In the genomic region with DNA sequence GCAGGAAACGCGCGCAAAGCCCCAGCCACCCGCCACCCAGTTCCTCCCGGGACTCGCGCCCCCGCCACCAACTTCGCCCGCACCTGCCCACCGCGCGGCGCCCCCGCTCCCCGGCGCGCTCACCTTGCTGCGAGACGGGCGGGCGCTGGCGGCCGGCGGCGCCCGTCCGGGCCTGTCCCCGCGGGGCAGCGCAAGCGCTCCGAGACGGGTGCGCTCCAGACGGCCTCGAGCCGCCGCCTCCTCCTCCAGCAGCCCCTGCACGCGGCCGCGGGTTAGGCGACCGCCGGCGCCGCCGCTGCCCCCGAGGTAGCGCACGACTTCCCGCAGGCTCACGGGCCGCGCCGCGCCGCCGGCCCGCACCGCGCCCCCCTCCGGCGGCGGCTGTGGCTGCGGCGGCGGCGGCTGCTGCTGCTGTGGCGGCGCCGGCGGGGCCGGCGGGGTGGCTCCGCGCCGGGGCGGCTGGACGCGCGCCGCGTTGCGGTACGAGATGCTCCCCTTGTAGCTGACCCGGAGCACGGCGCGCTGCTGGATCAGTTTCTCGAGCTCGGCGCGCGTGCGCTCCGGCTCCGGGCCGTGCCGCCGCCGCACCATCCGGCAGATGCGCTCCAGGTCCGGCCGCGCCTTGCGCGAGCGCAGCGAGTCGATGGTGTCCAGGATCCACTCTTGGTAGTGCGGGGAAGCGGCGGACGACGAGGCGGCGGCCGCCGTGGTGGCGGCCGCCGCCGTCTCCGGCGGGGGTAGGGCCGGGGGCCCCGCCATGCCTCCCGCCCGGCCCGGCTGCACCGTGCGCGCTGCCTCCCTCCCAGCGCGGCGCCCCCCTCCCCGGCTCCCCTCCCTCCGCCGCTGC, we compare ENCODE assay signal across 8 cellular contexts. TPM values are rescaled to one million over a fixed set of nuclear protein-coding genes. Genes with fewer than 3 reads are reported as not detected.
DNase-seq lines count a peak whose midpoint lies in the region; ATAC-seq and TF ChIP-seq lines count a peak whose summit lies in the region.

No MANE protein-coding gene starts in this region.

- H3K4me3 ChIP-seq in NB4 (ENCODE audit: low read depth, low read length), result peak overlapping the region; percentile 53
- H3K4me3 ChIP-seq in esophagus (ENCODE audit: low read depth in 1 of 2, low read length in 2 of 2), result peak overlapping the region; percentile 67 to 74
- peak overlapping the region; percentile 36 to 99 (median 86) for H3K4me3 ChIP-seq in upper lobe of left lung

- H3K9me3 ChIP-seq in esophagus (ENCODE audit: control insufficient read depth in 2 of 2, insufficient read depth in 1 of 2, low read depth in 1 of 2, low read length in 1 of 2) (peaks cover 0 to 5% of the 10 kb centered on the region in 2 donors), upper lobe of left lung (peaks cover 0 to 8% (median 2%) of the 10 kb centered on the region in 4 donors)

- H3K4me3 Mint-ChIP-seq in naive B cell, result peak overlapping the region; percentile 81 to 99 (median 89)

- H3K4me1 ChIP-seq in esophagus (ENCODE audit: control insufficient read depth in 2 of 2, insufficient read depth in 2 of 2, low read length in 1 of 2) (no peaks in the 10 kb centered on the region), upper lobe of left lung (peaks cover 3 to 24% (median 17%) of the 10 kb centered on the region in 4 donors)

- H3K27me3 ChIP-seq in esophagus (ENCODE audit: control insufficient read depth in 1 of 2, insufficient read depth in 2 of 2, low read length in 2 of 2) (no peaks in the 10 kb centered on the region), upper lobe of left lung (no peaks in the 10 kb centered on the region)

- H3K27me3 Mint-ChIP-seq in naive B cell, result no peaks in the 10 kb centered on the region

- peaks cover 0 to 9% (median 4%) of the 10 kb centered on the region in 7 donors for H3K9me3 Mint-ChIP-seq in naive B cell

- H3K36me3 Mint-ChIP-seq in naive B cell, result peaks cover 7 to 8% of the 10 kb centered on the region in 2 donors

- H3K27ac ChIP-seq in esophagus (ENCODE audit: low read depth in 2 of 2, low read length in 1 of 2) (peak overlapping the region; percentile 79 to 82), upper lobe of left lung (peak overlapping the region in 3 of 4 donors; percentile 89 to 92 (median 91))

- H3K4me1 Mint-ChIP-seq in naive B cell, result peaks cover 14 to 20% (median 18%) of the 10 kb centered on the region in 3 donors

- WGBS in esophagus, 2 donors, result 1% methylated on average over 54 to 142 of the region's 142 CpGs
- 0% methylated on average over 7 to 17 of the region's 142 CpGs for WGBS in upper lobe of left lung, 2 donors

- no peak for TF ChIP-seq POLR2A in NB4 (IDR thresholded peaks at IDR 0.05; ENCODE audit: extremely low read depth, insufficient read length)
- TF ChIP-seq POLR2A in upper lobe of left lung (IDR thresholded peaks at IDR 0.05), result no peak

- H3K36me3 ChIP-seq in esophagus (ENCODE audit: control insufficient read depth in 2 of 2, insufficient read depth in 2 of 2, low read length in 1 of 2) (peaks cover 0 to 13% of the 10 kb centered on the region in 2 donors), upper lobe of left lung (peaks cover 0 to 18% (median 12%) of the 10 kb centered on the region in 4 donors)

- ATAC-seq in naive B cell (ENCODE audit: low read depth in 2 of 2), result peak; percentile 8 to 15
- ATAC-seq in upper lobe of left lung (ENCODE audit: low FRiP score in 2 of 2), result peak in 1 of 2 donors; percentile 7

- H3K27ac Mint-ChIP-seq in naive B cell, result peak overlapping the region in 4 of 6 donors; percentile 77 to 96 (median 84)

- TF ChIP-seq CTCF in NB4 (IDR thresholded peaks at IDR 0.05; ENCODE audit: low read depth, low read length) (no peak), upper lobe of left lung (IDR thresholded peaks at IDR 0.05) (peak in 5 of 6 experiments; percentile 28 to 51 (median 44))

- DNase-seq in AG20443 (ENCODE audit: low spot score) (peak; percentile 68), GM19238 (ENCODE audit: insufficient read length, low spot score) (peak; percentile 69), NB4 (ENCODE audit: low read depth) (peak; percentile 71), activated T-cell treated with anti-CD3 and anti-CD28 coated beads for 24 hours (ENCODE audit: low read depth) (peak; percentile 20), naive B cell (peak; percentile 46), upper lobe of left lung (peak in 1 of 2 donors; percentile 92), NCI-H187 (lab: John Stamatoyannopoulos, UW) (no peak)

- no peak for TF ChIP-seq EP300 in upper lobe of left lung (IDR thresholded peaks at IDR 0.05)

RNA-seq across cellular contexts. Expression of gene SAMD1, which starts 0.7 kb away (rescaled TPM):
- polyA plus RNA-seq in esophagus (10 to 100 TPM; 27.6 to 28.4 TPM), naive B cell (ENCODE audit: low read depth in 6 of 6) (1 to 10 TPM in 5 of 6 donors, under 1 TPM in 1; 0.52 to 2.1 (median 1.2) TPM)
- 10 to 100 TPM; 17.8 to 62.8 (median 37.0) TPM for total RNA-seq in upper lobe of left lung

RNA-seq across cellular contexts. Expression of gene C19orf67, which starts 4.3 kb away (rescaled TPM):
- polyA plus RNA-seq in esophagus (not detected), naive B cell (ENCODE audit: low read depth in 6 of 6) (not detected)
- total RNA-seq in upper lobe of left lung, result under 1 TPM in 1 of 6 donors, not detected in 5; 0.40 TPM

RNA-seq across cellular contexts. Expression of gene MISP3, which starts 17.3 kb away (rescaled TPM):
- 1 to 10 TPM; 3.1 to 7.1 TPM for polyA plus RNA-seq in esophagus
- polyA plus RNA-seq in naive B cell (ENCODE audit: low read depth in 6 of 6), result under 1 TPM in 3 of 6 donors, not detected in 3; 0.16 to 0.53 (median 0.20) TPM
- 10 to 100 TPM in 3 of 6 donors, 1 to 10 TPM in 3; 7.9 to 31.2 (median 12.3) TPM for total RNA-seq in upper lobe of left lung

RNA-seq across cellular contexts. Expression of gene PRKACA, which starts 27.7 kb away (rescaled TPM):
- polyA plus RNA-seq in esophagus (10 to 100 TPM; 31.2 to 32.2 TPM), naive B cell (ENCODE audit: low read depth in 6 of 6) (1 to 10 TPM in 3 of 6 donors, under 1 TPM in 2, not detected in 1; 0.60 to 3.1 (median 1.2) TPM)
- total RNA-seq in upper lobe of left lung, result 100 to 1,000 TPM in 1 of 6 donors, 10 to 100 TPM in 5; 24.1 to 107 (median 51.7) TPM

RNA-seq across cellular contexts. Expression of gene PALM3, which starts 28.0 kb away (rescaled TPM):
- polyA plus RNA-seq in esophagus (under 1 TPM; 0.08 to 0.45 TPM), naive B cell (ENCODE audit: low read depth in 6 of 6) (not detected)
- total RNA-seq in upper lobe of left lung, result 100 to 1,000 TPM in 1 of 6 donors, 10 to 100 TPM in 2, 1 to 10 TPM in 2, under 1 TPM in 1; 0.15 to 123 (median 11.0) TPM

Comparison
In these comparisons a context has a peak if more than half of its experiments do, and no peak if none do; other contexts are left out.
1. DNase-seq: peak in AG20443 (single experiment), GM19238 (single experiment), NB4 (single experiment), activated T-cell treated with anti-CD3 and anti-CD28 coated beads for 24 hours (single experiment) and naive B cell (single experiment); none in NCI-H187 (0 of 2).
2. RNA of gene SAMD1, which starts 0.7 kb away (polyA plus RNA-seq): 27.6 to 28.4 TPM in esophagus; 0.52 to 2.1 TPM in naive B cell; every median in the first group is over 4 times any median in the second.
3. Peak in every context shown above with its lines, with median percentiles within 50 percentile points of each other: H3K4me3 ChIP-seq.